8 cellular contexts compared by ENCODE assay signal in the genomic region with DNA sequence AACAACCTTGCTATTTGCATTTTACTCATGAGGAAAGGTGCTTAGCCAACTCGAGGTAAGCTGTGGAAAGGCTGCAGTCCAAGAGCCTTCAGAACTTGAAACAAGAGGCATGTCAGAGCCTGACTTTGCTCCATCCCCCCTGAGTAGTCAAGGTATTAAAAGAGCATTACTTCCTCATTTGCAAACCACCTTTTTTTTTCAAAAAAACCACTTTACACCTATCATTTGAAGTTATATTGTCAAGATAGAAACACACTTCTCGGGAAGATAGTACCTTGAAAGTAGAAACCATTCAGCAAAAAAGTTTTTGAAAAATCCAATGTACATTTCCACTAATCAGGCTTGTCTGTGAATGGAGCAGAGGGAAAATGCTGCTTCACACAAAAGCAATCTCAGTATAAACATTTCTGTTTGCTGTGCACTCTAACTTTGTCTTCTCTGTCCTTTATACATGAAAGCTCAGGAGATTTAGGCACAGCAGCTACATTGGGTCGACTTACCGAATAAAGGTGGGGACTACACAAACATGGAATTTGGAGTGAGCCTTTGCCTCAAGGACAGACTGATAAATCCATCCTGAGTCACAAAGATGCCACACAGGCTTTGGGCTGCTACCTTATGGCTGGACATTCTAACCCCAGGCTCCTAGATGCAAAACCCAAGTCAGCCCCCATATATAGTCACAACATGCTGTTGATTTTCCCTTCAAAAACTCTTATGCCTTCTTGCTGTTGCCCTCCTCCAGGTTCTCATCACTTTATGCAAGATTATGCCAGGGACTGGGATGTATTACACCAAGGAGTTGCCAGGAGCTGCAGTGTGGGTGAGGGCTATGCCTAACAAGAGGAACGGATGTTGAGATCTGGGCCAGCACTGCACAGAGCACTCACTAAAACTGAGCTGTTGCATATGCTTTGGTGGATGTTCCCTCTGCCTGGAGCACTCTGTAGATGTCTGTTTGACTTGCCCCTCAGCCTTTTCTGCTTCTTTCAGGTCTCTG. TPM values are rescaled to one million over a fixed set of nuclear protein-coding genes. Genes with fewer than 3 reads are reported as not detected.
DNase-seq lines count a peak whose midpoint lies in the region; ATAC-seq, FAIRE-seq and TF ChIP-seq lines count a peak whose summit lies in the region.
"Had no signal": no experiment of that assay in that cellular context is flagged by ENCODE, and none has a peak within 500 bp of the region (broad histone marks: within the 10 kb centered on the region; RNA-seq: fewer than 3 reads in every experiment).

No MANE protein-coding gene starts in this region.

- peak overlapping the region; percentile 27 to 58 for H3K27ac ChIP-seq in prostate gland
- H3K27ac ChIP-seq: SK-N-MC had no signal

- ATAC-seq in GM19043 (IDR thresholded peaks at IDR 0.05; ENCODE audit: low read depth, unreplicated experiment), result peak; percentile 61
- ATAC-seq in HG02938 (IDR thresholded peaks at IDR 0.05; ENCODE audit: unreplicated experiment), result peak; percentile 60
- peak; percentile 11 for ATAC-seq in activated CD8-positive, alpha-beta T cell treated with anti-CD3 and anti-CD28 coated beads for 36 hours

- H3K27me3 Mint-ChIP-seq in activated CD8-positive, alpha-beta T cell treated with anti-CD3 and anti-CD28 coated beads for 36 hours, result no peaks in the 10 kb centered on the region

- H3K4me1 Mint-ChIP-seq in activated CD8-positive, alpha-beta T cell treated with anti-CD3 and anti-CD28 coated beads for 36 hours (ENCODE audit: low read depth), result peaks cover 80% of the 10 kb centered on the region

- DNase-seq in activated CD8-positive, alpha-beta T cell treated with anti-CD3 and anti-CD28 coated beads for 36 hours, result peak; percentile 40
- DNase-seq in prostate gland (ENCODE audit: low spot score), result peak; percentile 71
- DNase-seq in RCC 7860 (ENCODE audit: low spot score), result no peak
- DNase-seq in cortex of kidney (lab: John Stamatoyannopoulos, UW), result no peak
- DNase-seq in stimulated activated CD8-positive, alpha-beta memory T cell treated with anti-CD3 and anti-CD28 coated beads, Interleukin-4, amount 100 ng/mL, for 48 hours, result no peak

- CTCF ChIA-PET in activated CD8-positive, alpha-beta T cell treated with anti-CD3 and anti-CD28 coated beads for 36 hours (lab: Charles Lee), result interaction anchor here (0.7 to 4.6 kb wide), 6 partner anchors 8 to 88 kb away, joined by 3 to 17 read pairs (median 3); no protein-coding TSS in a partner anchor

- H3K4me3 ChIP-seq in prostate gland, result no peak overlapping the region
- H3K4me3 ChIP-seq: SK-N-MC had no signal

- whole genome bisulfite sequencing in prostate gland, result 33% methylated on average over 5 of the region's 5 CpGs

- POLR2A ChIA-PET in activated CD8-positive, alpha-beta T cell treated with anti-CD3 and anti-CD28 coated beads for 36 hours (lab: Charles Lee), result interaction anchor here (1.0 to 1.1 kb wide), 3 partner anchors 17 to 43 kb away, joined by 4 read pairs; no protein-coding TSS in a partner anchor

- H3K27ac Mint-ChIP-seq in activated CD8-positive, alpha-beta T cell treated with anti-CD3 and anti-CD28 coated beads for 36 hours, result peak overlapping the region; percentile 65

- H3K9me3 Mint-ChIP-seq in activated CD8-positive, alpha-beta T cell treated with anti-CD3 and anti-CD28 coated beads for 36 hours, result no peaks in the 10 kb centered on the region

- no peaks in the 10 kb centered on the region for H3K36me3 Mint-ChIP-seq in activated CD8-positive, alpha-beta T cell treated with anti-CD3 and anti-CD28 coated beads for 36 hours (ENCODE audit: low read depth)

- H3K27me3 ChIP-seq in prostate gland (replicated peaks; ENCODE audit: insufficient read depth), result no peaks in the 10 kb centered on the region

- peaks cover 10% of the 10 kb centered on the region for H3K4me1 ChIP-seq in prostate gland (replicated peaks)

- intact Hi-C loops in activated CD8-positive, alpha-beta T cell treated with anti-CD3 and anti-CD28 coated beads for 36 hours (cut with micrococcal nuclease), result no loop called here
- intact Hi-C loops in prostate gland (cut with DNase I), result no loop called here

- no peak for FAIRE-seq in RCC 7860 (lab: Jason Lieb, UNC)

- H3K36me3 ChIP-seq in prostate gland, result no peaks in the 10 kb centered on the region

- TF ChIP-seq POLR2A in prostate gland (IDR thresholded peaks at IDR 0.05), result no peak

- no peaks in the 10 kb centered on the region for H3K9me3 ChIP-seq in prostate gland

- no peak for TF ChIP-seq CTCF in activated CD8-positive, alpha-beta T cell treated with anti-CD3 and anti-CD28 coated beads for 36 hours (IDR thresholded peaks at IDR 0.05)
- TF ChIP-seq CTCF in prostate gland (IDR thresholded peaks at IDR 0.05), result no peak

- H3K4me3 Mint-ChIP-seq in activated CD8-positive, alpha-beta T cell treated with anti-CD3 and anti-CD28 coated beads for 36 hours, result peak overlapping the region; percentile 55

RNA-seq across cellular contexts. Expression of gene EML4, which starts 41.4 kb away (rescaled TPM):
- 10 to 100 TPM; 58.2 to 59.7 TPM for total RNA-seq in activated CD8-positive, alpha-beta T cell treated with anti-CD3 and anti-CD28 coated beads for 36 hours
- 10 to 100 TPM; 26.3 to 38.2 TPM for total RNA-seq in prostate gland

Comparison
In these comparisons a context has a peak if more than half of its experiments do, and no peak if none do; other contexts are left out.
1. ATAC-seq: peak in every context shown above with its lines; median percentile 61 in GM19043; 60 in HG02938; 11 in activated CD8-positive, alpha-beta T cell treated with anti-CD3 and anti-CD28 coated beads for 36 hours.
2. DNase-seq: peak in activated CD8-positive, alpha-beta T cell treated with anti-CD3 and anti-CD28 coated beads for 36 hours (single experiment) and prostate gland (single experiment); none in RCC 7860 (single experiment), cortex of kidney (single experiment) and stimulated activated CD8-positive, alpha-beta memory T cell treated with anti-CD3 and anti-CD28 coated beads, Interleukin-4, amount 100 ng/mL, for 48 hours (single experiment).